In the genomic region with DNA sequence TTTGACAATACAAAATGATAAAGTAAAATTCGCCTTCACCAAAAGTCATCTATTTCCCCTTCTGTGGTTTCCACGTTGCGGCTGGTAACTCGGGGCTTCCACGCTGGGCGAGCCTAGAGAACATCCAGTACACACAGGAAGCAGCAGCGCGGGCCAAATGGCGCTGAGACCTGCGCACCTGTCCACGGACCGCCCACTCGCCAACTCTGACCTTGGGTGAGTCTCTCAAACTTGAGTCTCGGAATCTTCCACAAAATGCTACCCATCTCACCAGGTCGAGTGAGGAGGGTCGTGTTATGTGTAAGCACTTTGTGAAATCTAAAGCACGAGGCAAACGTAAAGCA, we compare ENCODE assay signal across 8 cellular contexts. TPM values are rescaled to one million over a fixed set of nuclear protein-coding genes. Genes with fewer than 3 reads are reported as not detected.
DNase-seq lines count a peak whose midpoint lies in the region; ATAC-seq and TF ChIP-seq lines count a peak whose summit lies in the region.

No MANE protein-coding gene starts in this region.

- H3K36me3 ChIP-seq in BJ (ENCODE audit: control insufficient read depth, insufficient read depth, low read length) (no peaks in the 10 kb centered on the region), PC-3 (ENCODE audit: low read depth, low read length) (no peaks in the 10 kb centered on the region; the same call in 1 of the 2 replicates), left ventricle myocardium inferior (no peaks in the 10 kb centered on the region)

- H3K4me3 ChIP-seq in BJ (ENCODE audit: low read depth, low read length) (peak overlapping the region; percentile 78), PC-3 (ENCODE audit: low read length) (peak overlapping the region; percentile 89), left ventricle myocardium inferior (peak overlapping the region; percentile 81)

- no peaks in the 10 kb centered on the region for H4K20me1 ChIP-seq in PC-3 (ENCODE audit: low read length)

- intact Hi-C loops in PC-3 (cut with micrococcal nuclease): loop anchor here (1.0 to 2.0 kb wide), 2 partner anchors 149 to 322 kb away; no protein-coding TSS in a partner anchor
- intact Hi-C loops in left ventricle myocardium inferior (cut with micrococcal nuclease): loop anchor here (5.0 kb wide), 3 partner anchors 207 to 337 kb away; no protein-coding TSS in a partner anchor

- BruUV-seq in PC-3 (replicated peaks; lab: Mats Ljungman, UMichigan): no TSS peak

- H2AFZ ChIP-seq in PC-3 (ENCODE audit: low read length): peak overlapping the region; percentile 90

- H3K27me3 ChIP-seq in BJ (ENCODE audit: control insufficient read depth, insufficient read depth, low read length): no peaks in the 10 kb centered on the region
- no peaks in the 10 kb centered on the region for H3K27me3 ChIP-seq in PC-3 (ENCODE audit: low read length)
- H3K27me3 ChIP-seq in left ventricle myocardium inferior (ENCODE audit: low read depth): no peaks in the 10 kb centered on the region

- CTCF ChIA-PET in BJ (lab: Yijun Ruan, JAX) (interaction anchor here (1.3 to 2.1 kb wide), 4 partner anchors 34 to 225 kb away, joined by 4 to 17 read pairs (median 8); no protein-coding TSS in a partner anchor), PC-3 (lab: Charles Lee) (interaction anchor here (0.7 to 1.0 kb wide), 2 partner anchors 63 to 256 kb away, joined by 4 to 11 read pairs; no protein-coding TSS in a partner anchor)

- no peak for TF ChIP-seq CTCF in BJ (IDR thresholded peaks at IDR 0.05; ENCODE audit: insufficient read depth, low read depth, low read length)
- TF ChIP-seq CTCF in PC-3 (conservative IDR thresholded peaks at IDR 0.05; ENCODE audit: low read depth, low read length): no peak
- no peak for TF ChIP-seq CTCF in left ventricle myocardium inferior (IDR thresholded peaks at IDR 0.05; ENCODE audit: borderline replicate concordance)

- H3K9me2 ChIP-seq in PC-3 (replicated peaks; ENCODE audit: low read length): no peaks in the 10 kb centered on the region

- peak; percentile 31 for ATAC-seq in GM19328 (IDR thresholded peaks at IDR 0.05; ENCODE audit: unreplicated experiment)
- ATAC-seq in HG03439 (IDR thresholded peaks at IDR 0.05; ENCODE audit: unreplicated experiment): peak; percentile 28
- peak; percentile 55 for ATAC-seq in PC-3

- H3K4me2 ChIP-seq in PC-3 (ENCODE audit: low read length): peak overlapping the region; percentile 89

- DNase-seq in BJ (ENCODE audit: low read depth): no peak
- peak; percentile 56 for DNase-seq in PC-3
- peak; percentile 88 for DNase-seq in activated effector memory CD4-positive, alpha-beta T cell treated with anti-CD3 and anti-CD28 coated beads, Interleukin-2, amount 50 U/mL, for 16 hours
- DNase-seq in left ventricle myocardium inferior: no peak
- peak; percentile 49 for DNase-seq in stimulated activated CD4-positive, alpha-beta T cell treated with anti-CD3 and anti-CD28 coated beads, Interleukin-12 subunit alpha, Interleukin-12 subunit beta, amount 100 ng/mL, for 4 hours
- no peak for DNase-seq in HPDE6-E6E7 (ENCODE audit: extremely low spot score)

- peak overlapping the region; percentile 68 for H3K27ac ChIP-seq in PC-3 (ENCODE audit: low read length)
- H3K27ac ChIP-seq in left ventricle myocardium inferior (replicated peaks): no peak overlapping the region

- H3K9me3 ChIP-seq in PC-3 (ENCODE audit: low read length) (no peaks in the 10 kb centered on the region), left ventricle myocardium inferior (replicated peaks) (no peaks in the 10 kb centered on the region)

- H3F3A ChIP-seq in PC-3 (ENCODE audit: low read length, unreplicated experiment): no peaks in the 10 kb centered on the region

- peaks cover 14% of the 10 kb centered on the region for H3K4me1 ChIP-seq in PC-3 (ENCODE audit: insufficient read depth, low read length)
- peaks cover 20% of the 10 kb centered on the region for H3K4me1 ChIP-seq in left ventricle myocardium inferior

- peak overlapping the region; percentile 77 for H3K9ac ChIP-seq in PC-3 (ENCODE audit: low read length)

- POLR2A ChIA-PET in BJ (lab: Charles Lee): no interaction called here
- POLR2A ChIA-PET in PC-3 (lab: Charles Lee; ENCODE audit: unreplicated experiment): no interaction called here

- peaks cover 27% of the 10 kb centered on the region; the same call in 1 of the 2 replicates for H3K79me2 ChIP-seq in PC-3 (ENCODE audit: low read length)

RNA-seq across cellular contexts. Expression of a gene that starts 0.8 kb away (rescaled TPM):
- 8.9 and 10.1 TPM in 2 replicates for polyA plus RNA-seq in BJ (2011; rRNA removed)
- 7.1 and 7.2 TPM in 2 replicates for polyA minus RNA-seq in BJ (2011; rRNA and poly(A)+ RNA removed)
- total RNA-seq in PC-3 (2014; rRNA removed): 25.1 and 28.8 TPM in 2 replicates
- 6.4 TPM for total RNA-seq in left ventricle myocardium inferior

RNA-seq across cellular contexts. Expression of a gene that starts 57.7 kb away (rescaled TPM):
- polyA plus RNA-seq in BJ (2011; rRNA removed): 0.12 TPM in 1 of 2 replicates, not detected in the other
- polyA minus RNA-seq in BJ (2011; rRNA and poly(A)+ RNA removed): not detected in 2 replicates
- 0.17 and 0.36 TPM in 2 replicates for total RNA-seq in PC-3 (2014; rRNA removed)
- 0.74 TPM for total RNA-seq in left ventricle myocardium inferior

Comparison
In these comparisons a context has a peak if more than half of its experiments do, and no peak if none do; other contexts are left out.
1. DNase-seq: peak in PC-3 (single experiment), activated effector memory CD4-positive, alpha-beta T cell treated with anti-CD3 and anti-CD28 coated beads, Interleukin-2, amount 50 U/mL, for 16 hours (single experiment) and stimulated activated CD4-positive, alpha-beta T cell treated with anti-CD3 and anti-CD28 coated beads, Interleukin-12 subunit alpha, Interleukin-12 subunit beta, amount 100 ng/mL, for 4 hours (single experiment); none in BJ (single experiment), left ventricle myocardium inferior (single experiment) and HPDE6-E6E7 (single experiment).
2. Peak in every context shown above with its lines, with median percentiles within 50 percentile points of each other: H3K4me3 ChIP-seq and ATAC-seq.